In the genomic region with DNA sequence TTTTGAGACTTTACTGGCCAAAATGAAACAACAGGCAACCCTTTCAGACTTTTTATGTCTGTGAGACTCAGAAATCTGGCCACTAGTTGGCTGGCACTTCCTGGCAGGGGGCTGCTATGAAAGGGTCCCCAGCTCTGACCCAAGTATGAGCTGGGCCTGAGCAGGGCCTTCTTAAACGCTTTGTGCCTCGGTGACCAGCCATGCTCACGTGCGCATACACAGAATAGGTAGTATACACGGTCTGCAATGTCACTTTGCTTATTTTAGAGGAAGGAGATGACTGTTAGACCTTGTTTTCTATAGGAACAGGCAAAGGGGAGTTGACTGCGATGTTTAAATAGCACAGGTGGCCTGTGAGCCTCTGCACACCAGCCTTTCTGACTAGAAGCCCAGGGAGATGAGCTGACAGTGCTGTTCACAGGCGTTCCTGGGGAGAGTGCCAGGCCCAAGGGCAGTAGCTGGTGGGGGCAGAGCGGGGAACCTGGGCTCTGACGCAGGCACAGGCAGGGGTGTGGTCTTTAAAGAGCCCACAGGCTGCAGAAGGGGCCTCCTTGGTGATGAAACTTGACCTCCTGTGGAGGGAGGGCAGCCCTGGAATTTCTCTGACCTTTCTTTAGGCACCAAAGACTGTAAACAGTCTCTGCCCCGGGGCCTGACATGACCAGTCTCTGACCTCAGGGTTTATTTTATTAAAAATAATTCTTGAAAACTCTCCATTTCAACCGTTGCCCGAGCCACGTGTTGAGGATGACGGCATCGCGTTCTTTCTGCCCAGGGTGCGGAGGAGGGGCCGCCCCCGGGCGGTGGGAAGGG, we compare ENCODE assay signal across 12 cellular contexts.
DNase-seq lines count a peak whose midpoint lies in the region; TF ChIP-seq lines count a peak whose summit lies in the region.
"Had no signal": no experiment of that assay in that cellular context is flagged by ENCODE, and none has a peak within 500 bp of the region (broad histone marks: within the 10 kb centered on the region; RNA-seq: fewer than 3 reads in every experiment).

No MANE protein-coding gene starts in this region.

- intact Hi-C loops in adrenal gland (cut with DNase I) = no loop called here

- TF ChIP-seq CTCF in adrenal gland (IDR thresholded peaks at IDR 0.05) (no peak), hepatocyte (IDR thresholded peaks at IDR 0.05; ENCODE audit: poor library complexity) (no peak), GM10266 (IDR thresholded peaks at IDR 0.05; ENCODE audit: control insufficient read depth, insufficient read depth, low read depth, missing control alignments) (no peak)

- no peaks in the 10 kb centered on the region for H3K9me2 ChIP-seq in hepatocyte (replicated peaks; ENCODE audit: insufficient read depth)

- no peaks in the 10 kb centered on the region for H3K36me3 ChIP-seq in adrenal gland (replicated peaks in 1 of 2)
- H3K36me3 ChIP-seq in hepatocyte (replicated peaks; ENCODE audit: insufficient read depth, low read depth) = no peaks in the 10 kb centered on the region
- no peaks in the 10 kb centered on the region for H3K36me3 ChIP-seq in rectal smooth muscle tissue (ENCODE audit: control insufficient read depth, insufficient read depth, low read length)

- peaks cover 0 to 13% of the 10 kb centered on the region in 2 donors for H3K4me1 ChIP-seq in adrenal gland (replicated peaks in 1 of 2)
- H3K4me1 ChIP-seq in hepatocyte (ENCODE audit: insufficient read depth) = peaks cover 39% of the 10 kb centered on the region
- peaks cover 13% of the 10 kb centered on the region for H3K4me1 ChIP-seq in rectal smooth muscle tissue (ENCODE audit: control insufficient read depth, insufficient read depth, low read length)

- peak overlapping the region; percentile 42 for H3K4me2 ChIP-seq in hepatocyte

- H3K79me2 ChIP-seq in hepatocyte = no peaks in the 10 kb centered on the region

- no peak overlapping the region for H3K4me3 ChIP-seq in adrenal gland
- no peak overlapping the region for H3K4me3 ChIP-seq in hepatocyte
- H3K4me3 ChIP-seq in rectal smooth muscle tissue (ENCODE audit: low read length) = no peak overlapping the region

- no peak overlapping the region for H3K9ac ChIP-seq in rectal smooth muscle tissue (ENCODE audit: low read length)

- H3K27me3 ChIP-seq in adrenal gland (no peaks in the 10 kb centered on the region), hepatocyte (no peaks in the 10 kb centered on the region), rectal smooth muscle tissue (ENCODE audit: control insufficient read depth, insufficient read depth, low read length) (no peaks in the 10 kb centered on the region)

- TF ChIP-seq POLR2A in adrenal gland (IDR thresholded peaks at IDR 0.05) = no peak

- no peaks in the 10 kb centered on the region for H4K20me1 ChIP-seq in hepatocyte (ENCODE audit: insufficient read depth, poor library complexity, severe bottlenecking)

- DNase-seq in ELF-1 (ENCODE audit: low read depth, low spot score) (peak; percentile 74), adrenal gland (peak; percentile 73 to 94 (median 88)), hepatocyte (ENCODE audit: low spot score) (peak; percentile 58), GM10266 (ENCODE audit: extremely low spot score) (no peak), NCI-H2227 (lab: John Stamatoyannopoulos, UW; ENCODE audit: unreplicated experiment) (no peak), T-helper 2 cell (no peak)
- DNase-seq in stimulated activated naive CD4-positive, alpha-beta T cell treated with Interleukin-2 at 50 U/mL for 16 hours (lab: John Stamatoyannopoulos, UW) = no peak
- DNase-seq: activated CD8-positive, alpha-beta T cell treated with anti-CD3 and anti-CD28 coated beads for 36 hours; CD4-positive, alpha-beta T cell; Kasumi-1; small intestine had no signal

- 38 to 46% (median 41%) methylated on average over 9 to 20 of the region's 20 CpGs for WGBS in adrenal gland, 4 donors
- WGBS in hepatocyte (ENCODE audit: low lambda C conversion rate, missing lambda C conversion rate) = 42% methylated on average over 20 of the region's 20 CpGs

- H3K9me3 ChIP-seq in adrenal gland (replicated peaks in 1 of 3) (no peaks in the 10 kb centered on the region), hepatocyte (ENCODE audit: low read depth) (no peaks in the 10 kb centered on the region)

- H3K27ac ChIP-seq in adrenal gland (peak overlapping the region in 4 of 5 donors; percentile 4 to 78 (median 58)), hepatocyte (peak overlapping the region; percentile 61), rectal smooth muscle tissue (ENCODE audit: low read depth, low read length) (peak overlapping the region; percentile 44)

- H2AFZ ChIP-seq in hepatocyte = peak overlapping the region; percentile 53

Comparison
In these comparisons a context has a peak if more than half of its experiments do, and no peak if none do; other contexts are left out.
1. DNase-seq: peak in ELF-1 (single experiment), adrenal gland (7 of 7) and hepatocyte (single experiment); none in stimulated activated naive CD4-positive, alpha-beta T cell treated with Interleukin-2 at 50 U/mL for 16 hours (single experiment), GM10266 (single experiment), NCI-H2227 (single experiment) and T-helper 2 cell (0 of 5).
2. Peak in every context shown above with its lines, with median percentiles within 50 percentile points of each other: H3K27ac ChIP-seq.